Comparison of ENCODE assay signal across 8 cellular contexts in the genomic region with DNA sequence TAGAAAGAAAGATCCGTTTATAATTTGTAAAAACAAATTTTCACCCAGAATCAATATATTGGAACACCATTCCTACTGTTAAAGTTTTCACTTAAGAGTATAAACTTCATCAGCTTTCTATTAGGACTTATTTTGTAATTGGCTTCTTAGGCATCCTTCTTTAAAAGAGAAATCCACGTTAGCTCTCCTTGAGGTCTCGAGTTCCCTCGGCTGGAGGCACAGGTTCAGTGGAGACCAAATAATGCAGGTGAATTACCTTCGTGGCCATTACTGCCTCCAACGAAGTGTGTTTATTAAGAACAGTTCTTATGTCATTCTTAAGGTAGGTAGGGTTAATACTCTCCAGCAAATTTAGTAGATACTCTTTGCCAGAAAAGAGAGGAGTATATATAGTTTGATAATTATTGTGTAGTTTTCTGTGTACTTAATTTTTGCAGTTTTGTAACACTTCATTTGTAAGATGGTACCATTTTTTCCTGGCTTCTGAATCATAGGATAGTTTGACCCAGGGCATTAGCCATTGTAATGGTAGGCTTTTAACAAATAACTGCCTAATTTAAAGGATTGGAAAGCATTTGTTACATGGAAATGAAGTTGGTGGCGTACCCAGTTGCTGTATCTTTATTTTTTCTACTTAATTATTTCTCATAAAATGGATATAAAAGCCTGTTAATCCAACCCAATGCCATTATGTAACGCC. TPM values are rescaled to one million over a fixed set of nuclear protein-coding genes. Genes with fewer than 3 reads are reported as not detected.
DNase-seq lines count a peak whose midpoint lies in the region; ATAC-seq and TF ChIP-seq lines count a peak whose summit lies in the region.

No MANE protein-coding gene starts in this region.

- no peaks in the 10 kb centered on the region for H3K27me3 ChIP-seq in left ventricle myocardium inferior (ENCODE audit: low read depth)
- H3K27me3 ChIP-seq in body of pancreas: no peaks in the 10 kb centered on the region
- H3K27me3 ChIP-seq in mesenchymal stem cell (ENCODE audit: control insufficient read depth in 1 of 2, insufficient read depth in 1 of 2, low read length in 2 of 2): no peaks in the 10 kb centered on the region
- H3K27me3 ChIP-seq in vagina: no peaks in the 10 kb centered on the region

- peak overlapping the region; percentile 90 for H3K9ac ChIP-seq in mesenchymal stem cell (ENCODE audit: low read length)

- no peak overlapping the region for H2BK120ac ChIP-seq in mesenchymal stem cell (ENCODE audit: low read depth, low read length)

- no peak overlapping the region for H2AFZ ChIP-seq in mesenchymal stem cell (ENCODE audit: low read depth, low read length)

- H3K79me1 ChIP-seq in mesenchymal stem cell (replicated peaks; ENCODE audit: low read length, poor library complexity, severe bottlenecking): peaks cover 24% of the 10 kb centered on the region

- no peak overlapping the region for H3K18ac ChIP-seq in mesenchymal stem cell (ENCODE audit: low read depth in 1 of 2, low read length in 2 of 2)

- H2BK12ac ChIP-seq in mesenchymal stem cell (ENCODE audit: low read length in 2 of 2): no peak overlapping the region

- TF ChIP-seq CTCF in left ventricle myocardium inferior (IDR thresholded peaks at IDR 0.05; ENCODE audit: borderline replicate concordance) (no peak), body of pancreas (IDR thresholded peaks at IDR 0.05) (no peak), vagina (IDR thresholded peaks at IDR 0.05) (no peak)

- no peak overlapping the region for H4K91ac ChIP-seq in mesenchymal stem cell (ENCODE audit: low read length)

- no peak overlapping the region for H2BK5ac ChIP-seq in mesenchymal stem cell (ENCODE audit: low read depth, low read length, poor library complexity, severe bottlenecking)

- H2BK15ac ChIP-seq in mesenchymal stem cell (ENCODE audit: low read depth, poor library complexity, severe bottlenecking): no peak overlapping the region

- H2AK5ac ChIP-seq in mesenchymal stem cell (ENCODE audit: low read length, severe bottlenecking): no peak overlapping the region

- peaks cover 71% of the 10 kb centered on the region for H3K4me1 ChIP-seq in left ventricle myocardium inferior
- H3K4me1 ChIP-seq in body of pancreas: peaks cover 26% of the 10 kb centered on the region
- H3K4me1 ChIP-seq in mesenchymal stem cell (ENCODE audit: control insufficient read depth, insufficient read depth, low read depth, low read length): peaks cover 7% of the 10 kb centered on the region
- H3K4me1 ChIP-seq in vagina: peaks cover 44% of the 10 kb centered on the region

- peak overlapping the region; percentile 96 for H3K27ac ChIP-seq in left ventricle myocardium inferior (replicated peaks)
- H3K27ac ChIP-seq in body of pancreas: peak overlapping the region; percentile 46 to 92 (median 88)
- H3K27ac ChIP-seq in mesenchymal stem cell (ENCODE audit: low read length, poor library complexity, severe bottlenecking): no peak overlapping the region
- peak overlapping the region; percentile 90 for H3K27ac ChIP-seq in vagina

- WGBS in body of pancreas, 2 donors: 11 to 18% methylated on average over 8 of the region's 8 CpGs
- 55% methylated on average over 6 of the region's 8 CpGs for WGBS in mesenchymal stem cell

- peak overlapping the region; percentile 56 for H3K4me2 ChIP-seq in mesenchymal stem cell (ENCODE audit: low read length, poor library complexity, severe bottlenecking)

- no peak overlapping the region for H3K14ac ChIP-seq in mesenchymal stem cell (ENCODE audit: low read length in 2 of 2)

- H3K9me3 ChIP-seq in left ventricle myocardium inferior (replicated peaks): no peaks in the 10 kb centered on the region
- H3K9me3 ChIP-seq in body of pancreas: no peaks in the 10 kb centered on the region
- H3K9me3 ChIP-seq in mesenchymal stem cell (ENCODE audit: control insufficient read depth, low read length): no peaks in the 10 kb centered on the region
- H3K9me3 ChIP-seq in vagina: no peaks in the 10 kb centered on the region

- DNase-seq in left ventricle myocardium inferior (no peak), left ventricle myocardium superior (no peak), body of pancreas (no peak), mesenchymal stem cell (no peak), vagina (ENCODE audit: extremely low spot score in 2 of 2) (no peak), NAMALWA (ENCODE audit: low spot score) (no peak)

- H3K4me3 ChIP-seq in left ventricle myocardium inferior (peak overlapping the region; percentile 99), body of pancreas (peak overlapping the region; percentile 84 to 100), mesenchymal stem cell (ENCODE audit: insufficient read depth in 1 of 2, low read depth in 1 of 2, low read length in 2 of 2) (peak overlapping the region in 1 of 2 experiments; percentile 97), vagina (peak overlapping the region; percentile 85 to 99)

- intact Hi-C loops in left ventricle myocardium inferior (cut with micrococcal nuclease) (no loop called here), left ventricle myocardium superior (cut with micrococcal nuclease) (loop anchor here (2.0 kb wide), 1 partner anchor 298 kb away; no protein-coding TSS in a partner anchor), body of pancreas (cut with DNase I) (no loop called here), vagina (cut with DNase I) (loop anchor here (2.0 kb wide), 1 partner anchor 298 kb away; no protein-coding TSS in a partner anchor)

- H3K23ac ChIP-seq in mesenchymal stem cell (ENCODE audit: low read length in 2 of 2): no peak overlapping the region

- H3K36me3 ChIP-seq in left ventricle myocardium inferior: peaks cover 41% of the 10 kb centered on the region
- H3K36me3 ChIP-seq in body of pancreas (replicated peaks in 1 of 2; ENCODE audit: insufficient read depth in 1 of 2, low read depth in 2 of 2): peaks cover 22 to 25% of the 10 kb centered on the region in 2 donors
- peaks cover 17 to 38% of the 10 kb centered on the region in 2 experiments for H3K36me3 ChIP-seq in mesenchymal stem cell (ENCODE audit: control insufficient read depth in 1 of 2, insufficient read depth in 2 of 2, low read depth in 1 of 2, low read length in 2 of 2)
- peaks cover 0 to 37% of the 10 kb centered on the region in 2 donors for H3K36me3 ChIP-seq in vagina

- ATAC-seq in left ventricle myocardium superior (no peak), body of pancreas (no peak), GM18520 (IDR thresholded peaks at IDR 0.05; ENCODE audit: unreplicated experiment) (no peak), HG03280 (IDR thresholded peaks at IDR 0.05; ENCODE audit: unreplicated experiment) (no peak)

- no peak overlapping the region for H4K8ac ChIP-seq in mesenchymal stem cell (ENCODE audit: low read length)

- TF ChIP-seq POLR2A in body of pancreas (IDR thresholded peaks at IDR 0.05) (no peak), vagina (IDR thresholded peaks at IDR 0.05) (no peak)

- H3K4ac ChIP-seq in mesenchymal stem cell (ENCODE audit: low read depth in 1 of 2, low read length in 2 of 2): no peak overlapping the region

RNA-seq across cellular contexts. Expression of a gene that starts 2.2 kb away (rescaled TPM):
- total RNA-seq in left ventricle myocardium inferior (503 TPM), left ventricle myocardium superior (610 TPM), body of pancreas (100 to 1,000 TPM; 137 to 199 TPM), vagina (260 TPM)
- polyA plus RNA-seq in mesenchymal stem cell (2013, experiment 1 of 2): 356 TPM
- 364 TPM for polyA plus RNA-seq in mesenchymal stem cell (2013, experiment 2 of 2)

Comparison
In these comparisons a context has a peak if more than half of its experiments do, and no peak if none do; other contexts are left out.
1. intact Hi-C loops: an anchor here in left ventricle myocardium superior (2.0 kb wide) and vagina (2.0 kb wide); none called in left ventricle myocardium inferior and body of pancreas.